ENCODE assay signal across 8 cellular contexts in genomic region chr19:23075031-23075733, GRCh38. TPM values are rescaled to one million over a fixed set of nuclear protein-coding genes. Genes with fewer than 3 reads are reported as not detected.
DNase-seq lines count a peak whose midpoint lies in the region; ATAC-seq and TF ChIP-seq lines count a peak whose summit lies in the region.

No MANE protein-coding gene starts in this region.

- peaks cover 11% of the 10 kb centered on the region for H3K9me3 ChIP-seq in HUES48 (ENCODE audit: control insufficient read depth, insufficient read depth, low read length)
- H3K9me3 ChIP-seq in upper lobe of left lung: no peaks in the 10 kb centered on the region

- peak overlapping the region; percentile 98 for H3K4me3 ChIP-seq in HUES48 (ENCODE audit: low read depth, low read length)
- H3K4me3 ChIP-seq in upper lobe of left lung: peak overlapping the region in 3 of 4 donors; percentile 58 to 72 (median 66)

- H3K4me1 ChIP-seq in HUES48 (ENCODE audit: control insufficient read depth, insufficient read depth, low read length) (peaks cover 14% of the 10 kb centered on the region), upper lobe of left lung (peaks cover 0 to 23% (median 3%) of the 10 kb centered on the region in 4 donors)

- TF ChIP-seq POLR2A in GM10847 (IDR thresholded peaks at IDR 0.05; ENCODE audit: extremely low read depth, insufficient read length) (peak; percentile 18), Raji (IDR thresholded peaks at IDR 0.05; ENCODE audit: insufficient read depth, low read depth, low read length) (peak; percentile 69), upper lobe of left lung (IDR thresholded peaks at IDR 0.05) (peak in 1 of 4 donors; percentile 14)

- peak overlapping the region; percentile 100 for H3K27ac ChIP-seq in HUES48 (ENCODE audit: low read depth, low read length)
- H3K27ac ChIP-seq in upper lobe of left lung: peak overlapping the region in 2 of 4 donors; percentile 43 to 68

- no peak for TF ChIP-seq CTCF in upper lobe of left lung (IDR thresholded peaks at IDR 0.05)

- peaks cover 3% of the 10 kb centered on the region; the same call in 1 of the 2 replicates for H3K27me3 ChIP-seq in HUES48 (ENCODE audit: control insufficient read depth, insufficient read depth, low read length)
- H3K27me3 ChIP-seq in upper lobe of left lung: peaks cover 0 to 8% (median 2%) of the 10 kb centered on the region in 4 donors

- peak; percentile 83 for ATAC-seq in esophagus mucosa
- ATAC-seq in upper lobe of left lung (ENCODE audit: low FRiP score in 2 of 2): peak; percentile 66 to 82
- ATAC-seq in HG03520 (IDR thresholded peaks at IDR 0.05; ENCODE audit: unreplicated experiment): no peak

- WGBS in upper lobe of left lung, 2 donors: 1 to 3% methylated on average over 14 to 28 of the region's 48 CpGs

- DNase-seq in mucosa of gallbladder (ENCODE audit: low spot score) (peak; percentile 32), upper lobe of left lung (peak; percentile 63 to 84), GF-D8 (lab: John Stamatoyannopoulos, UW) (no peak)

- H3K36me3 ChIP-seq in HUES48 (ENCODE audit: control insufficient read depth, insufficient read depth, low read length): peaks cover 24% of the 10 kb centered on the region
- H3K36me3 ChIP-seq in upper lobe of left lung: no peaks in the 10 kb centered on the region

- no peak for TF ChIP-seq EP300 in upper lobe of left lung (IDR thresholded peaks at IDR 0.05)

- H3K9ac ChIP-seq in HUES48 (ENCODE audit: low read depth, low read length): peak overlapping the region; percentile 100

RNA-seq across cellular contexts. Expression of gene ZNF730, which starts 41.6 kb away (rescaled TPM):
- total RNA-seq in esophagus mucosa: 0.44 TPM
- 0.20 TPM for total RNA-seq in mucosa of gallbladder
- total RNA-seq in upper lobe of left lung: 1 to 10 TPM in 1 of 6 donors, under 1 TPM in 3, not detected in 2; 0.22 to 1.7 (median 0.85) TPM
